Comparison of ENCODE assay signal across 29 cellular contexts in genomic region chr1:210532223-210532598, GRCh38.
DNase-seq lines count a peak whose midpoint lies in the region; ATAC-seq and TF ChIP-seq lines count a peak whose summit lies in the region.
"Had no signal": no experiment of that assay in that cellular context is flagged by ENCODE, and none has a peak within 500 bp of the region (broad histone marks: within the 10 kb centered on the region; RNA-seq: fewer than 3 reads in every experiment).

No MANE protein-coding gene starts in this region.

- no peaks in the 10 kb centered on the region for H3F3A ChIP-seq in SK-N-SH (replicated peaks; ENCODE audit: insufficient read depth)

- CTCF ChIA-PET in SK-N-SH (lab: Yijun Ruan, JAX) = interaction anchor here (0.7 to 2.1 kb wide), 9 partner anchors 9 to 603 kb away, joined by 3 to 7 read pairs (median 4); partner anchors contain the start of gene KCNH1

- no peaks in the 10 kb centered on the region for H3K79me2 ChIP-seq in SK-N-SH (ENCODE audit: insufficient read depth)

- H4K20me1 ChIP-seq in SK-N-SH (ENCODE audit: insufficient read depth) = no peaks in the 10 kb centered on the region
- H4K20me1 ChIP-seq: BLaER1; BLaER1 treated with 17β-estradiol and CSF1 and Interleukin-3, amounts not matched to agents 10 nM and 100 nM had no signal

- POLR2A ChIA-PET in SK-N-SH (lab: Yijun Ruan, JAX) = interaction anchor here (1.4 kb wide), 1 partner anchor 132 kb away, joined by 4 read pairs; no protein-coding TSS in a partner anchor

- H2AFZ ChIP-seq in SK-N-SH (ENCODE audit: low read depth) = no peak overlapping the region

- H3K4me3 ChIP-seq in cardiac muscle cell = no peak overlapping the region
- H3K4me3 ChIP-seq in right atrium auricular region = no peak overlapping the region
- H3K4me3 ChIP-seq in SK-N-SH (ENCODE audit: low read depth in 2 of 2, low read length in 1 of 2) = no peak overlapping the region
- no peak overlapping the region for H3K4me3 ChIP-seq in lower lobe of right lung
- H3K4me3 ChIP-seq: A549; BLaER1; BLaER1 treated with 17β-estradiol and CSF1 and Interleukin-3, amounts not matched to agents 10 nM and 100 nM had no signal

- H3K36me3 ChIP-seq in cardiac muscle cell = no peaks in the 10 kb centered on the region
- H3K36me3 ChIP-seq in right atrium auricular region = no peaks in the 10 kb centered on the region
- no peaks in the 10 kb centered on the region for H3K36me3 ChIP-seq in SK-N-SH (replicated peaks in 1 of 2; ENCODE audit: control insufficient read depth in 1 of 2, insufficient read depth in 2 of 2, low read length in 1 of 2)
- H3K36me3 ChIP-seq in lower lobe of right lung = no peaks in the 10 kb centered on the region
- H3K36me3 ChIP-seq: BE2C; BLaER1; BLaER1 treated with 17β-estradiol and CSF1 and Interleukin-3, amounts not matched to agents 10 nM and 100 nM had no signal

- intact Hi-C loops in lower lobe of right lung (cut with DNase I) = no loop called here

- TF ChIP-seq CTCF in cardiac muscle cell (IDR thresholded peaks at IDR 0.05; ENCODE audit: low read depth, low read length) (no peak), right atrium auricular region (IDR thresholded peaks at IDR 0.05) (no peak), SK-N-SH (IDR thresholded peaks at IDR 0.05) (no peak), lower lobe of right lung (IDR thresholded peaks at IDR 0.05) (no peak)

- TF ChIP-seq RAD21 in SK-N-SH (IDR thresholded peaks at IDR 0.05; ENCODE audit: low read length) = no peak; the same call in 1 of the 2 replicates

- H3K4me2 ChIP-seq in SK-N-SH = no peak overlapping the region
- H3K4me2 ChIP-seq: A549; BLaER1; BLaER1 treated with 17β-estradiol and CSF1 and Interleukin-3, amounts not matched to agents 10 nM and 100 nM had no signal

- ATAC-seq in SK-N-SH treated with all-trans-retinoic acid at 6 μM for 48 hours (peak; percentile 47), lower lobe of right lung (no peak)
- ATAC-seq: A549; CD8-positive, alpha-beta T cell had no signal

- H3K9me2 ChIP-seq in SK-N-SH = no peaks in the 10 kb centered on the region

- WGBS in SK-N-SH (ENCODE audit: low lambda C conversion rate) = 7% methylated on average over 1 of the region's 1 CpG

- H3K27ac ChIP-seq in cardiac muscle cell (peak overlapping the region; percentile 40), right atrium auricular region (no peak overlapping the region), SK-N-SH (ENCODE audit: low read depth in 2 of 2, low read length in 1 of 2) (peak overlapping the region in 1 of 2 experiments; percentile 95; a peak in 2 of 4 replicates), lower lobe of right lung (no peak overlapping the region)
- H3K27ac ChIP-seq: 22Rv1; A549; BLaER1; BLaER1 treated with 17β-estradiol and CSF1 and Interleukin-3, amounts not matched to agents 10 nM and 100 nM; C4-2B had no signal

- DNase-seq in cardiac muscle cell (ENCODE audit: low read depth in 1 of 2, low spot score in 1 of 2) (no peak), right atrium auricular region (ENCODE audit: low spot score) (no peak), SK-N-SH (peak; percentile 31), COR-L47 (lab: John Stamatoyannopoulos, UW) (no peak), lower lobe of right lung (no peak)
- DNase-seq: 8988T; ACHN; AML-193; BE2C; C1 segment of cervical spinal cord; Caco-2; Calu3; CD4-positive, alpha-beta memory T cell; CD4-positive, alpha-beta T cell; CD4-positive, CD25-positive, alpha-beta regulatory T cell; CD8-positive, alpha-beta memory T cell; CD8-positive, alpha-beta T cell; DMS153; DMS53; DMS79; DMS79 treated with DMSO at 0.1 percent for 48 hours; DND-41; EL had no signal

- no peaks in the 10 kb centered on the region for H3K27me3 ChIP-seq in cardiac muscle cell
- no peaks in the 10 kb centered on the region for H3K27me3 ChIP-seq in right atrium auricular region
- no peaks in the 10 kb centered on the region for H3K27me3 ChIP-seq in SK-N-SH (ENCODE audit: insufficient read depth)
- H3K27me3 ChIP-seq in lower lobe of right lung (ENCODE audit: low read depth) = no peaks in the 10 kb centered on the region
- H3K27me3 ChIP-seq: BE2C; BLaER1; BLaER1 treated with 17β-estradiol and CSF1 and Interleukin-3, amounts not matched to agents 10 nM and 100 nM had no signal

- TF ChIP-seq EP300 in SK-N-SH (IDR thresholded peaks at IDR 0.05; ENCODE audit: borderline replicate concordance in 1 of 2, low read depth in 1 of 2, low read length in 1 of 2) = no peak; a peak in 1 of 4 replicates

- H3K9me3 ChIP-seq in cardiac muscle cell (ENCODE audit: low read depth) = no peaks in the 10 kb centered on the region
- H3K9me3 ChIP-seq in right atrium auricular region = no peaks in the 10 kb centered on the region
- no peaks in the 10 kb centered on the region for H3K9me3 ChIP-seq in SK-N-SH
- H3K9me3 ChIP-seq in lower lobe of right lung = no peaks in the 10 kb centered on the region
- H3K9me3 ChIP-seq: A549; BE2C; BLaER1; BLaER1 treated with 17β-estradiol and CSF1 and Interleukin-3, amounts not matched to agents 10 nM and 100 nM; Caco-2 had no signal

- H3K4me1 ChIP-seq in cardiac muscle cell (ENCODE audit: low read depth) (peaks cover 22% of the 10 kb centered on the region), right atrium auricular region (no peaks in the 10 kb centered on the region), SK-N-SH (ENCODE audit: control insufficient read depth in 1 of 2, insufficient read depth in 2 of 2, low read depth in 1 of 2, low read length in 1 of 2) (peaks cover 0 to 60% of the 10 kb centered on the region in 2 experiments; a peak in 2 of 4 replicates), lower lobe of right lung (no peaks in the 10 kb centered on the region)
- H3K4me1 ChIP-seq: BLaER1; BLaER1 treated with 17β-estradiol and CSF1 and Interleukin-3, amounts not matched to agents 10 nM and 100 nM; Caco-2 had no signal

- no peak overlapping the region for H3K9ac ChIP-seq in SK-N-SH
- H3K9ac ChIP-seq: BLaER1; BLaER1 treated with 17β-estradiol and CSF1 and Interleukin-3, amounts not matched to agents 10 nM and 100 nM had no signal

TF ChIP-seq in SK-N-SH, 30 proteins besides CTCF, POLR2A, EP300 and RAD21 (continues in another document):
- no peak for TF ChIP-seq RXRA (IDR thresholded peaks at IDR 0.05; ENCODE audit: borderline replicate concordance, low read depth)
- TF ChIP-seq RCOR1 (IDR thresholded peaks at IDR 0.05; ENCODE audit: low read length) = peak; percentile 41; the same call in 1 of the 2 replicates
- TF ChIP-seq MEF2A (IDR thresholded peaks at IDR 0.05; ENCODE audit: borderline replicate concordance, low read depth) = no peak
- no peak for TF ChIP-seq ZBTB33 (IDR thresholded peaks at IDR 0.05; ENCODE audit: borderline replicate concordance, low read depth)
- TF ChIP-seq FOXJ3 (CRISPR knock-in tag; IDR thresholded peaks at IDR 0.05) = peak; percentile 11; the same call in 1 of the 2 replicates
- no peak for TF ChIP-seq SMC3 (IDR thresholded peaks at IDR 0.05; ENCODE audit: low read depth, low read length)
- no peak for TF ChIP-seq ELF1 (IDR thresholded peaks at IDR 0.05)
- peak; percentile 64 for TF ChIP-seq GATA2 (CRISPR knock-in tag; IDR thresholded peaks at IDR 0.05)
- TF ChIP-seq TAF1 (IDR thresholded peaks at IDR 0.05; ENCODE audit: borderline replicate concordance, low read depth, low read length) = no peak
- no peak for TF ChIP-seq FOSL2 (IDR thresholded peaks at IDR 0.05; ENCODE audit: borderline replicate concordance, low read depth)

TF ChIP-seq in SK-N-SH treated with all-trans-retinoic acid at 6 μM for 48 hours, 23 proteins besides CTCF, POLR2A, EP300 and RAD21:
- TF ChIP-seq SNAI2 (CRISPR knock-in tag; IDR thresholded peaks at IDR 0.05) (no peak), ESRRG (CRISPR knock-in tag; IDR thresholded peaks at IDR 0.05) (no peak), ZC3H10 (CRISPR knock-in tag; IDR thresholded peaks at IDR 0.05) (no peak), RARB (CRISPR knock-in tag; IDR thresholded peaks at IDR 0.05) (no peak), OSR1 (CRISPR knock-in tag; IDR thresholded peaks at IDR 0.05) (no peak)
